Comparison of ENCODE assay signal across 16 cellular contexts in genomic region chr19:1780272-1780957, GRCh38. TPM values are rescaled to one million over a fixed set of nuclear protein-coding genes. Genes with fewer than 3 reads are reported as not detected.
DNase-seq lines count a peak whose midpoint lies in the region; ATAC-seq and TF ChIP-seq lines count a peak whose summit lies in the region.
"Had no signal": no experiment of that assay in that cellular context is flagged by ENCODE, and none has a peak within 500 bp of the region (broad histone marks: within the 10 kb centered on the region; RNA-seq: fewer than 3 reads in every experiment).

No MANE protein-coding gene starts in this region.

- H3K9ac ChIP-seq in endodermal cell (ENCODE audit: extremely low read depth, low read length, poor library complexity, severe bottlenecking): no peak overlapping the region

- no peak overlapping the region for H3K27ac Mint-ChIP-seq in endodermal cell
- H3K27ac Mint-ChIP-seq: activated T-cell treated with anti-CD3 and anti-CD28 coated beads, Interleukin-2, amount 50 U/mL, for 24 hours; natural killer cell had no signal

- no peak for ATAC-seq in HG03139 (IDR thresholded peaks at IDR 0.05; ENCODE audit: unreplicated experiment)
- ATAC-seq: natural killer cell had no signal

- peaks cover 86% of the 10 kb centered on the region for H3K27me3 Mint-ChIP-seq in endodermal cell (ENCODE audit: insufficient read depth)

- H3K36me3 Mint-ChIP-seq in endodermal cell (ENCODE audit: low read depth): no peaks in the 10 kb centered on the region
- H3K36me3 Mint-ChIP-seq: natural killer cell had no signal

- DNase-seq in DMS 273 (lab: John Stamatoyannopoulos, UW; ENCODE audit: unreplicated experiment) (peak; percentile 75), DMS 273 treated with DMSO at 0.1 percent for 48 hours (lab: John Stamatoyannopoulos, UW) (no peak), OCI-M1 (lab: John Stamatoyannopoulos, UW) (peak; percentile 26), endodermal cell (no peak), renal cortical epithelial cell (ENCODE audit: low read depth) (peak; percentile 3), SIG-M5 treated with dmso at 0.1 percent for 504 hours (lab: John Stamatoyannopoulos, UW; ENCODE audit: unreplicated experiment) (no peak), HuH-7 (ENCODE audit: low spot score) (no peak)
- DNase-seq: activated T-cell treated with anti-CD3 and anti-CD28 coated beads, Interleukin-2, amount 50 U/mL, for 24 hours; aorta; GDM1; natural killer cell; NCI-H2107; stimulated activated naive CD4-positive, alpha-beta T cell had no signal

- peak; percentile 27 for TF ChIP-seq CTCF in endodermal cell (conservative IDR thresholded peaks at IDR 0.05)

- no peaks in the 10 kb centered on the region for H3K36me3 ChIP-seq in endodermal cell (ENCODE audit: control insufficient read depth, insufficient read depth, low read length)

- no peak overlapping the region for H3K4me3 ChIP-seq in endodermal cell (ENCODE audit: low read length)

- H3K4me3 Mint-ChIP-seq in endodermal cell: no peak overlapping the region
- H3K4me3 Mint-ChIP-seq: activated T-cell treated with anti-CD3 and anti-CD28 coated beads, Interleukin-2, amount 50 U/mL, for 24 hours; natural killer cell had no signal

- H3K4me1 Mint-ChIP-seq in endodermal cell: peaks cover 3% of the 10 kb centered on the region
- H3K4me1 Mint-ChIP-seq: natural killer cell had no signal

- no peaks in the 10 kb centered on the region for H3K4me1 ChIP-seq in endodermal cell (ENCODE audit: control insufficient read depth, insufficient read depth, low read length)

- WGBS in endodermal cell (ENCODE audit: insufficient coverage in 1 of 2, insufficient read length in 1 of 2), 2 experiments: 74 to 83% methylated on average over 2 to 13 of the region's 13 CpGs

- H3K9me3 Mint-ChIP-seq in endodermal cell: peaks cover 15% of the 10 kb centered on the region
- H3K9me3 Mint-ChIP-seq: natural killer cell had no signal

- H3K9me3 ChIP-seq in endodermal cell (ENCODE audit: control insufficient read depth, low read length): peaks cover 8% of the 10 kb centered on the region

- H3K27ac ChIP-seq in endodermal cell (ENCODE audit: low read depth, low read length): no peak overlapping the region
- H3K27ac ChIP-seq: 22Rv1, epithelial cell of prostate had no signal

- H3K27me3 ChIP-seq in endodermal cell (ENCODE audit: control insufficient read depth, insufficient read depth, low read length, poor library complexity, severe bottlenecking): peaks cover 85% of the 10 kb centered on the region

RNA-seq across cellular contexts. Expression of gene ONECUT3, which starts 27.1 kb away (rescaled TPM):
- under 1 TPM in 1 of 2 donors, not detected in 1; 0.04 TPM for total RNA-seq in endodermal cell
- 0.32 TPM for polyA plus RNA-seq in endodermal cell (2013, experiment 1 of 2)
- polyA plus RNA-seq in endodermal cell (2013, experiment 2 of 2): 0.29 TPM
- total RNA-seq in renal cortical epithelial cell: not detected in 2 replicates
- total RNA-seq: aorta, natural killer cell had no signal

RNA-seq across cellular contexts. Expression of gene ATP8B3, which starts 31.7 kb away (rescaled TPM):
- total RNA-seq in endodermal cell (1 to 10 TPM; 2.3 to 3.4 TPM), renal cortical epithelial cell (2.4 and 4.2 TPM in 2 replicates)
- 3.7 TPM for polyA plus RNA-seq in endodermal cell (2013, experiment 1 of 2)
- polyA plus RNA-seq in endodermal cell (2013, experiment 2 of 2): 3.3 TPM

Comparison
In these comparisons a context has a peak if more than half of its experiments do, and no peak if none do; other contexts are left out.
1. DNase-seq: peak in DMS 273 (single experiment), OCI-M1 (single experiment) and renal cortical epithelial cell (single experiment); none in DMS 273 treated with DMSO at 0.1 percent for 48 hours (single experiment), endodermal cell (single experiment), SIG-M5 treated with dmso at 0.1 percent for 504 hours (single experiment) and HuH-7 (single experiment).